ENCODE assay signal across 14 cellular contexts in the genomic region with DNA sequence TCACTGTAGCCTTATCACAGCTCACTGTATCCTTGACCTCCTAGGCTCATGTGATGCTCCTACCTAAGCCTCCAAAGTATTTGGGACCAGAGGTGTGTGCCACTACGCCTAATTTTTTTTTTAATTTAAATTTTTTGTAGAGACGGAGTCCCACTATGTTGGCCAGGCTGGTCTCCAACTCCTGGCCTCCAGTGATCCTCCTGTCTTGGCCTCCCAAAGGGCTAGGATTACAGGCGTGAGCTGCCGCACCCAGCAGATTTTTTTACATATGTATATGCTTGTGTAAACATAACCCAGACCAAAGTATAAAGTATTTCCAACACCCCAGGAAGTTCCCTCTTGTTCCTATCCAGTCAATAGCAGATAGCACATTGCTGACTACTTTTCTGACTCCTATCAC. TPM values are rescaled to one million over a fixed set of nuclear protein-coding genes. Genes with fewer than 3 reads are reported as not detected.
DNase-seq lines count a peak whose midpoint lies in the region; ATAC-seq, FAIRE-seq and TF ChIP-seq lines count a peak whose summit lies in the region.
"Had no signal": no experiment of that assay in that cellular context is flagged by ENCODE, and none has a peak within 500 bp of the region (broad histone marks: within the 10 kb centered on the region; RNA-seq: fewer than 3 reads in every experiment).

No MANE protein-coding gene starts in this region.

- intact Hi-C loops in MCF 10A (cut with micrococcal nuclease) = no loop called here
- intact Hi-C loops in breast epithelium (cut with DNase I; ENCODE audit: low total_unique reads) = no loop called here
- intact Hi-C loops in endothelial cell of umbilical vein (cut with micrococcal nuclease) = no loop called here

- peaks cover 25% of the 10 kb centered on the region for H3K79me2 ChIP-seq in endothelial cell of umbilical vein (ENCODE audit: control insufficient read depth, insufficient read depth, low read length)

- H3K4me1 ChIP-seq in breast epithelium (peaks cover 10 to 26% of the 10 kb centered on the region in 2 donors), endothelial cell of umbilical vein (ENCODE audit: control insufficient read depth, extremely low read depth, insufficient read depth, low read length) (peaks cover 15% of the 10 kb centered on the region)

- H3K27ac ChIP-seq in breast epithelium = no peak overlapping the region
- H3K27ac ChIP-seq in endothelial cell of umbilical vein (ENCODE audit: insufficient read depth, low read depth, low read length) = no peak overlapping the region

- peak; percentile 60 for FAIRE-seq in endothelial cell of umbilical vein (lab: Jason Lieb, UNC)
- FAIRE-seq in urothelium cell line (lab: Jason Lieb, UNC) = no peak

- POLR2A ChIA-PET in MCF 10A (lab: Yijun Ruan, JAX) = interaction anchor here (1.0 to 3.3 kb wide), 6 partner anchors 10 to 302 kb away, joined by 3 to 40 read pairs (median 4); a partner anchor contains a TSS
- POLR2A ChIA-PET in T-cell (lab: Charles Lee) = no interaction called here
- POLR2A ChIA-PET in endothelial cell of umbilical vein (lab: Charles Lee) = no interaction called here

- no TSS peak for BruUV-seq in MCF 10A (replicated peaks; lab: Mats Ljungman, UMichigan)
- BruUV-seq in endothelial cell of umbilical vein (replicated peaks; lab: Mats Ljungman, UMichigan) = no TSS peak

- H3K9me3 Mint-ChIP-seq in MCF 10A (ENCODE audit: unreplicated experiment) (no peaks in the 10 kb centered on the region), T-cell (no peaks in the 10 kb centered on the region)
- no peaks in the 10 kb centered on the region for H3K9me3 Mint-ChIP-seq in stimulated activated naive CD8-positive, alpha-beta T cell treated with anti-CD3 and anti-CD28 coated beads, Interleukin-15, amount 100 ng/mL, for 72 hours

- H3K27ac Mint-ChIP-seq in MCF 10A (ENCODE audit: low read depth, unreplicated experiment) (peak overlapping the region; percentile 57), T-cell (no peak overlapping the region)
- no peak overlapping the region for H3K27ac Mint-ChIP-seq in stimulated activated naive CD8-positive, alpha-beta T cell treated with anti-CD3 and anti-CD28 coated beads, Interleukin-15, amount 100 ng/mL, for 72 hours

- TF ChIP-seq CTCF in MCF 10A (IDR thresholded peaks at IDR 0.05; ENCODE audit: unreplicated experiment) (no peak), breast epithelium (IDR thresholded peaks at IDR 0.05) (no peak), endothelial cell of umbilical vein (IDR thresholded peaks at IDR 0.05; ENCODE audit: extremely low read depth in 1 of 2, insufficient read depth in 1 of 2, low read depth in 1 of 2, low read length in 2 of 2) (no peak)

- H3K36me3 ChIP-seq in breast epithelium (no peaks in the 10 kb centered on the region), endothelial cell of umbilical vein (ENCODE audit: control insufficient read depth in 2 of 2, extremely low read depth in 1 of 2, insufficient read depth in 2 of 2, low read length in 2 of 2) (no peaks in the 10 kb centered on the region)

- H3K4me3 ChIP-seq in breast epithelium (no peak overlapping the region), endothelial cell of umbilical vein (replicated peaks in 1 of 3; ENCODE audit: insufficient read depth in 1 of 3, low read depth in 1 of 3, low read length in 3 of 3) (no peak overlapping the region)

- H3K27me3 ChIP-seq in breast epithelium (no peaks in the 10 kb centered on the region), endothelial cell of umbilical vein (ENCODE audit: control insufficient read depth in 2 of 2, insufficient read depth in 2 of 2, low read length in 2 of 2) (no peaks in the 10 kb centered on the region)

- dilution Hi-C loops in endothelial cell of umbilical vein (cut with MboI; ENCODE audit: extremely low pct_ligation_motif_present, low sequenced_read_pairs) = no loop called here

- CTCF ChIA-PET in MCF 10A (lab: Yijun Ruan, JAX) (interaction anchor here (0.6 to 1.3 kb wide), 3 partner anchors 10 to 472 kb away, joined by 3 read pairs; no protein-coding TSS in a partner anchor), T-cell (lab: Charles Lee) (no interaction called here), endothelial cell of umbilical vein (lab: Charles Lee) (interaction anchor here (1.6 kb wide), 1 partner anchor 35 kb away, joined by 8 read pairs; a partner anchor contains a TSS)

- H3K9me3 ChIP-seq in breast epithelium (no peaks in the 10 kb centered on the region), endothelial cell of umbilical vein (replicated peaks; ENCODE audit: control insufficient read depth, insufficient read depth, low read length) (no peaks in the 10 kb centered on the region)

- H4K20me1 ChIP-seq in endothelial cell of umbilical vein (replicated peaks; ENCODE audit: control insufficient read depth, extremely low read depth, insufficient read depth, low read length) = no peaks in the 10 kb centered on the region

- no peak overlapping the region for H3K4me2 ChIP-seq in endothelial cell of umbilical vein (ENCODE audit: insufficient read depth, low read length)

- H3K9ac ChIP-seq in endothelial cell of umbilical vein (replicated peaks; ENCODE audit: extremely low read depth, insufficient read depth, low read length) = no peak overlapping the region

- H3K36me3 Mint-ChIP-seq in MCF 10A (ENCODE audit: insufficient read depth, unreplicated experiment) = peaks cover 11% of the 10 kb centered on the region
- peaks cover 2% of the 10 kb centered on the region for H3K36me3 Mint-ChIP-seq in T-cell

- H3K27me3 Mint-ChIP-seq in MCF 10A (ENCODE audit: insufficient read depth, unreplicated experiment) = no peaks in the 10 kb centered on the region
- H3K27me3 Mint-ChIP-seq in T-cell = no peaks in the 10 kb centered on the region
- H3K27me3 Mint-ChIP-seq in stimulated activated naive CD8-positive, alpha-beta T cell treated with anti-CD3 and anti-CD28 coated beads, Interleukin-15, amount 100 ng/mL, for 72 hours = no peaks in the 10 kb centered on the region

- H3K4me1 Mint-ChIP-seq in MCF 10A (ENCODE audit: insufficient read depth, unreplicated experiment) (peaks cover 18% of the 10 kb centered on the region), T-cell (peaks cover 12 to 17% (median 16%) of the 10 kb centered on the region in 3 donors)
- H3K4me1 Mint-ChIP-seq in stimulated activated naive CD8-positive, alpha-beta T cell treated with anti-CD3 and anti-CD28 coated beads, Interleukin-15, amount 100 ng/mL, for 72 hours = peaks cover 32% of the 10 kb centered on the region

- no peak for TF ChIP-seq POLR2A in breast epithelium (IDR thresholded peaks at IDR 0.05)
- no peak for TF ChIP-seq POLR2A in endothelial cell of umbilical vein (IDR thresholded peaks at IDR 0.05; ENCODE audit: low read depth, low read length)

- peak overlapping the region; percentile 77 for H3K4me3 Mint-ChIP-seq in MCF 10A (ENCODE audit: unreplicated experiment)
- H3K4me3 Mint-ChIP-seq in T-cell = peak overlapping the region; percentile 57 to 78 (median 59)
- H3K4me3 Mint-ChIP-seq in stimulated activated naive CD8-positive, alpha-beta T cell treated with anti-CD3 and anti-CD28 coated beads, Interleukin-15, amount 100 ng/mL, for 72 hours = peak overlapping the region; percentile 88

- no peak for ATAC-seq in T-cell (replicated peaks in 1 of 4)
- no peak for ATAC-seq in stimulated activated naive CD8-positive, alpha-beta T cell treated with anti-CD3 and anti-CD28 coated beads, Interleukin-15, amount 100 ng/mL, for 72 hours
- no peak for ATAC-seq in GM18907 (IDR thresholded peaks at IDR 0.05; ENCODE audit: unreplicated experiment)

- no peaks in the 10 kb centered on the region for H3K9me1 ChIP-seq in endothelial cell of umbilical vein (replicated peaks; ENCODE audit: control insufficient read depth, extremely low read depth, insufficient read depth, low read length)

- DNase-seq in MCF 10A (ENCODE audit: unreplicated experiment) (no peak), breast epithelium (ENCODE audit: low spot score in 2 of 2) (no peak), T-cell (no peak), endothelial cell of umbilical vein (ENCODE audit: low read depth, low spot score) (no peak), urothelium cell line (ENCODE audit: low spot score) (no peak), SIG-M5 treated with dmso at 0.1 percent for 504 hours (lab: John Stamatoyannopoulos, UW; ENCODE audit: unreplicated experiment) (no peak)
- DNase-seq in stimulated activated naive CD8-positive, alpha-beta T cell treated with anti-CD3 and anti-CD28 coated beads, Interleukin-15, amount 100 ng/mL, for 72 hours = no peak
- DNase-seq: activated CD4-positive, CD25-positive, alpha-beta regulatory T cell treated with anti-CD3 and anti-CD28 coated beads, Interleukin-2, amount 50 U/mL, for 72 hours; amniotic stem cell; foreskin fibroblast; NCI-H146; NCI-H524 treated with DMSO at 0.1 percent for 48 hours; stimulated activated CD8-positive, alpha-beta memory T cell treated with anti-CD3 and anti-CD28 coated beads, Interleukin-4, amount 100 ng/mL, for 48 hours had no signal

- H2AFZ ChIP-seq in endothelial cell of umbilical vein (ENCODE audit: low read depth, low read length) = no peak overlapping the region

RNA-seq across cellular contexts. Expression of a gene that starts 1.7 kb away (rescaled TPM):
- 11.3 and 12.0 TPM in 2 replicates for total RNA-seq in MCF 10A (2022)
- 10 to 100 TPM in 2 of 3 donors, 1 to 10 TPM in 1; 9.1 to 14.7 (median 12.9) TPM for total RNA-seq in breast epithelium
- total RNA-seq in T-cell = 10 to 100 TPM; 12.7 to 23.1 (median 20.4) TPM
- 29.6 and 32.0 TPM in 2 replicates for total RNA-seq in endothelial cell of umbilical vein
- polyA plus RNA-seq in endothelial cell of umbilical vein = 28.5 and 40.0 TPM in 2 replicates
- polyA plus RNA-seq in endothelial cell of umbilical vein (2011; cell fraction: cytosol; rRNA removed) = 14.1 and 17.3 TPM in 2 replicates
- 32.2 and 39.9 TPM in 2 replicates for polyA plus RNA-seq in endothelial cell of umbilical vein (2011; cell fraction: nucleus; rRNA removed)
- 18.9 and 19.2 TPM in 2 replicates for polyA plus RNA-seq in endothelial cell of umbilical vein (2012)
- 7.7 and 8.7 TPM in 2 replicates for polyA minus RNA-seq in endothelial cell of umbilical vein
- 25.3 TPM for polyA minus RNA-seq in endothelial cell of umbilical vein (2011; cell fraction: cytosol; rRNA and poly(A)+ RNA removed)
- 8.5 and 13.8 TPM in 2 replicates for polyA minus RNA-seq in endothelial cell of umbilical vein (2011; cell fraction: nucleus; rRNA and poly(A)+ RNA removed)

RNA-seq across cellular contexts. Expression of a gene that starts 5.7 kb away (rescaled TPM):
- total RNA-seq in MCF 10A (2022) (4.6 and 5.2 TPM in 2 replicates), breast epithelium (1 to 10 TPM; 1.4 to 7.5 (median 5.9) TPM), T-cell (10 to 100 TPM in 3 of 5 donors, 1 to 10 TPM in 2; 6.7 to 27.7 (median 20.4) TPM), endothelial cell of umbilical vein (8.4 and 10.2 TPM in 2 replicates)
- 5.6 and 9.3 TPM in 2 replicates for polyA plus RNA-seq in endothelial cell of umbilical vein
- 0.74 and 1.7 TPM in 2 replicates for polyA plus RNA-seq in endothelial cell of umbilical vein (2011; cell fraction: cytosol; rRNA removed)
- polyA plus RNA-seq in endothelial cell of umbilical vein (2011; cell fraction: nucleus; rRNA removed) = 36.8 and 41.2 TPM in 2 replicates
- 3.4 and 7.5 TPM in 2 replicates for polyA plus RNA-seq in endothelial cell of umbilical vein (2012)
- polyA minus RNA-seq in endothelial cell of umbilical vein = 1.2 and 1.4 TPM in 2 replicates
- polyA minus RNA-seq in endothelial cell of umbilical vein (2011; cell fraction: cytosol; rRNA and poly(A)+ RNA removed) = 2.0 TPM
- polyA minus RNA-seq in endothelial cell of umbilical vein (2011; cell fraction: nucleus; rRNA and poly(A)+ RNA removed) = 3.2 and 5.7 TPM in 2 replicates

RNA-seq across cellular contexts. Expression of a gene that starts 7.1 kb away (rescaled TPM):
- total RNA-seq in MCF 10A (2022) (26.2 and 28.4 TPM in 2 replicates), breast epithelium (10 to 100 TPM; 19.0 to 40.2 (median 34.7) TPM), T-cell (10 to 100 TPM; 32.8 to 52.0 (median 47.0) TPM), endothelial cell of umbilical vein (31.9 and 32.7 TPM in 2 replicates)
- polyA plus RNA-seq in endothelial cell of umbilical vein = 28.6 and 40.8 TPM in 2 replicates
- 15.3 and 21.3 TPM in 2 replicates for polyA plus RNA-seq in endothelial cell of umbilical vein (2011; cell fraction: cytosol; rRNA removed)
- polyA plus RNA-seq in endothelial cell of umbilical vein (2011; cell fraction: nucleus; rRNA removed) = 113 and 122 TPM in 2 replicates
- 13.4 and 18.2 TPM in 2 replicates for polyA plus RNA-seq in endothelial cell of umbilical vein (2012)
- 13.7 and 16.1 TPM in 2 replicates for polyA minus RNA-seq in endothelial cell of umbilical vein
- polyA minus RNA-seq in endothelial cell of umbilical vein (2011; cell fraction: cytosol; rRNA and poly(A)+ RNA removed) = 15.4 TPM
- 17.1 and 38.4 TPM in 2 replicates for polyA minus RNA-seq in endothelial cell of umbilical vein (2011; cell fraction: nucleus; rRNA and poly(A)+ RNA removed)

RNA-seq across cellular contexts. Expression of a gene that starts 11.1 kb away (rescaled TPM):
- total RNA-seq in MCF 10A (2022) (63.4 and 87.6 TPM in 2 replicates), breast epithelium (10 to 100 TPM; 42.7 to 48.1 (median 46.5) TPM), T-cell (10 to 100 TPM; 26.2 to 32.5 (median 30.2) TPM), endothelial cell of umbilical vein (36.9 and 37.0 TPM in 2 replicates)
- polyA plus RNA-seq in endothelial cell of umbilical vein = 129 and 181 TPM in 2 replicates
- polyA plus RNA-seq in endothelial cell of umbilical vein (2011; cell fraction: cytosol; rRNA removed) = 71.5 and 92.6 TPM in 2 replicates
- polyA plus RNA-seq in endothelial cell of umbilical vein (2011; cell fraction: nucleus; rRNA removed) = 102 and 105 TPM in 2 replicates
- polyA plus RNA-seq in endothelial cell of umbilical vein (2012) = 45.6 and 48.9 TPM in 2 replicates
- 67.2 and 72.7 TPM in 2 replicates for polyA minus RNA-seq in endothelial cell of umbilical vein
- 69.1 TPM for polyA minus RNA-seq in endothelial cell of umbilical vein (2011; cell fraction: cytosol; rRNA and poly(A)+ RNA removed)
- 35.5 and 46.6 TPM in 2 replicates for polyA minus RNA-seq in endothelial cell of umbilical vein (2011; cell fraction: nucleus; rRNA and poly(A)+ RNA removed)

RNA-seq across cellular contexts. Expression of a gene that starts 19.9 kb away (rescaled TPM):
- total RNA-seq in MCF 10A (2022) (1.5 and 3.8 TPM in 2 replicates), breast epithelium (under 1 TPM in 2 of 3 donors, not detected in 1; 0.59 to 0.66 TPM), T-cell (1 to 10 TPM in 3 of 5 donors, under 1 TPM in 2; 0.63 to 3.3 (median 1.9) TPM), endothelial cell of umbilical vein (1.0 and 1.2 TPM in 2 replicates)
- 0.57 and 1.3 TPM in 2 replicates for polyA plus RNA-seq in endothelial cell of umbilical vein
- polyA plus RNA-seq in endothelial cell of umbilical vein (2011; cell fraction: cytosol; rRNA removed) = 0.17 and 0.34 TPM in 2 replicates
- polyA plus RNA-seq in endothelial cell of umbilical vein (2011; cell fraction: nucleus; rRNA removed) = 1.9 and 2.3 TPM in 2 replicates
- 0.13 and 0.37 TPM in 2 replicates for polyA plus RNA-seq in endothelial cell of umbilical vein (2012)
- 0.34 and 1.1 TPM in 2 replicates for polyA minus RNA-seq in endothelial cell of umbilical vein
- not detected for polyA minus RNA-seq in endothelial cell of umbilical vein (2011; cell fraction: cytosol; rRNA and poly(A)+ RNA removed)
- polyA minus RNA-seq in endothelial cell of umbilical vein (2011; cell fraction: nucleus; rRNA and poly(A)+ RNA removed) = 0.43 and 0.82 TPM in 2 replicates

Comparison
In these comparisons a context has a peak if more than half of its experiments do, and no peak if none do; other contexts are left out.
1. CTCF ChIA-PET loops: an anchor here in MCF 10A (0.6 to 1.3 kb wide) and endothelial cell of umbilical vein (1.6 kb wide); none called in T-cell.